Comparison of ENCODE assay signal across 8 cellular contexts in genomic region chr6:16130932-16131387, GRCh38. TPM values are rescaled to one million over a fixed set of nuclear protein-coding genes. Genes with fewer than 3 reads are reported as not detected.
DNase-seq lines count a peak whose midpoint lies in the region; ATAC-seq and TF ChIP-seq lines count a peak whose summit lies in the region.

No MANE protein-coding gene starts in this region.

- H3K36me3 ChIP-seq in SJCRH30 = peaks cover 36% of the 10 kb centered on the region
- H3K36me3 ChIP-seq in stomach = peaks cover 0 to 6% (median 1%) of the 10 kb centered on the region in 4 donors

- DNase-seq in NCI-H446 treated with DMSO at 0.1 percent for 48 hours (lab: John Stamatoyannopoulos, UW) (peak; percentile 22), NCI-H446 (lab: John Stamatoyannopoulos, UW) (no peak), HL-60 (ENCODE audit: low read depth in 1 of 2, low spot score in 1 of 2) (peak; percentile 79 to 81), SJCRH30 (peak; percentile 24 to 67), kidney tubule cell (ENCODE audit: low spot score) (peak; percentile 79), stomach (peak; percentile 49)

- H3K4me3 ChIP-seq in HL-60 (replicated peaks; ENCODE audit: insufficient read depth, low read length) = peak overlapping the region; percentile 95
- H3K4me3 ChIP-seq in SJCRH30 = peak overlapping the region; percentile 97
- H3K4me3 ChIP-seq in stomach = peak overlapping the region; percentile 83 to 95 (median 94)

- H3K27ac ChIP-seq in HL-60 (replicated peaks) (peak overlapping the region; percentile 70), SJCRH30 (peak overlapping the region; percentile 89), cingulate gyrus (ENCODE audit: low read depth, low read length) (peak overlapping the region; percentile 79), stomach (peak overlapping the region; percentile 97 to 98 (median 98))

- intact Hi-C loops in stomach (cut with DNase I; ENCODE audit: low total_unique reads) = no loop called here

- TF ChIP-seq CTCF in HL-60 (IDR thresholded peaks at IDR 0.05; ENCODE audit: insufficient read depth, low read length) (no peak), stomach (IDR thresholded peaks at IDR 0.05) (no peak)

- 0 to 2% (median 0%) methylated on average over 3 of the region's 3 CpGs for WGBS in stomach, 5 donors

- no peak for TF ChIP-seq POLR2A in stomach (IDR thresholded peaks at IDR 0.05)

- no peaks in the 10 kb centered on the region for H3K27me3 ChIP-seq in HL-60 (ENCODE audit: insufficient read depth, poor library complexity, severe bottlenecking)
- H3K27me3 ChIP-seq in SJCRH30 = no peaks in the 10 kb centered on the region
- no peaks in the 10 kb centered on the region for H3K27me3 ChIP-seq in stomach

- H3K4me1 ChIP-seq in SJCRH30 (peaks cover 3% of the 10 kb centered on the region; the same call in 1 of the 2 replicates), stomach (peaks cover 44 to 54% (median 51%) of the 10 kb centered on the region in 4 donors)

- no peaks in the 10 kb centered on the region for H3K9me3 ChIP-seq in SJCRH30 (replicated peaks)
- no peaks in the 10 kb centered on the region for H3K9me3 ChIP-seq in stomach

- TF ChIP-seq EP300 in stomach (IDR thresholded peaks at IDR 0.05) = no peak

- ATAC-seq in GM21381 (IDR thresholded peaks at IDR 0.05; ENCODE audit: unreplicated experiment) = peak; percentile 54

RNA-seq across cellular contexts. Expression of gene MYLIP, which starts 2.1 kb away (rescaled TPM):
- 31.4 and 36.3 TPM in 2 replicates for total RNA-seq in SJCRH30 (2014; rRNA removed; shearing (Covaris generic))
- total RNA-seq in stomach = 10 to 100 TPM in 3 of 5 donors, 1 to 10 TPM in 2; 2.3 to 43.1 (median 21.4) TPM
- polyA plus RNA-seq in stomach = 10 to 100 TPM in 2 of 3 donors, 1 to 10 TPM in 1; 9.9 to 16.0 (median 11.4) TPM

Comparison
In these comparisons a context has a peak if more than half of its experiments do, and no peak if none do; other contexts are left out.
1. DNase-seq: peak in NCI-H446 treated with DMSO at 0.1 percent for 48 hours (single experiment), HL-60 (2 of 2), SJCRH30 (2 of 2), kidney tubule cell (single experiment) and stomach (single experiment); none in NCI-H446 (0 of 2).
2. Peak in every context shown above with its lines, with median percentiles within 50 percentile points of each other: H3K27ac ChIP-seq and H3K4me3 ChIP-seq.